9 cellular contexts compared by ENCODE assay signal in genomic region chrX:119942831-119943184, GRCh38. TPM values are rescaled to one million over a fixed set of nuclear protein-coding genes. Genes with fewer than 3 reads are reported as not detected.
DNase-seq lines count a peak whose midpoint lies in the region; ATAC-seq and TF ChIP-seq lines count a peak whose summit lies in the region.
"Had no signal": no experiment of that assay in that cellular context is flagged by ENCODE, and none has a peak within 500 bp of the region (broad histone marks: within the 10 kb centered on the region; RNA-seq: fewer than 3 reads in every experiment).

No MANE protein-coding gene starts in this region.

- no peak for TF ChIP-seq CTCF in MCF 10A (IDR thresholded peaks at IDR 0.05; ENCODE audit: unreplicated experiment)
- no peak for TF ChIP-seq CTCF in lower leg skin (IDR thresholded peaks at IDR 0.05)
- no peak for TF ChIP-seq CTCF in upper lobe of left lung (IDR thresholded peaks at IDR 0.05)

- no peak for TF ChIP-seq POLR2A in lower leg skin (IDR thresholded peaks at IDR 0.05)
- TF ChIP-seq POLR2A in upper lobe of left lung (IDR thresholded peaks at IDR 0.05) = no peak

- TF ChIP-seq EP300 in upper lobe of left lung (IDR thresholded peaks at IDR 0.05) = no peak

- H3K4me1 ChIP-seq in HUES48 (ENCODE audit: control insufficient read depth, insufficient read depth, low read length) = no peaks in the 10 kb centered on the region
- peaks cover 5 to 15% (median 10%) of the 10 kb centered on the region in 4 donors for H3K4me1 ChIP-seq in upper lobe of left lung

- H3K36me3 ChIP-seq in HUES48 (ENCODE audit: control insufficient read depth, insufficient read depth, low read length) (no peaks in the 10 kb centered on the region), upper lobe of left lung (no peaks in the 10 kb centered on the region)

- peaks cover 4% of the 10 kb centered on the region for H3K36me3 Mint-ChIP-seq in stimulated activated naive CD8-positive, alpha-beta T cell treated with anti-CD3 and anti-CD28 coated beads, Interleukin-15, Interleukin-2, amounts not matched to agents 100 ng/mL and 50 ng/mL, for 24 hours (ENCODE audit: low read depth)
- H3K36me3 Mint-ChIP-seq in MCF 10A (ENCODE audit: insufficient read depth, unreplicated experiment) = no peaks in the 10 kb centered on the region

- peak overlapping the region; percentile 89 for H3K27ac ChIP-seq in HUES48 (ENCODE audit: low read depth, low read length)
- H3K27ac ChIP-seq in upper lobe of left lung = peak overlapping the region; percentile 84 to 92 (median 88)

- no peaks in the 10 kb centered on the region for H3K27me3 ChIP-seq in HUES48 (ENCODE audit: control insufficient read depth, insufficient read depth, low read length)
- H3K27me3 ChIP-seq in upper lobe of left lung = no peaks in the 10 kb centered on the region

- H3K4me3 Mint-ChIP-seq in stimulated activated naive CD8-positive, alpha-beta T cell treated with anti-CD3 and anti-CD28 coated beads, Interleukin-15, Interleukin-2, amounts not matched to agents 100 ng/mL and 50 ng/mL, for 24 hours = peak overlapping the region; percentile 90
- peak overlapping the region; percentile 82 for H3K4me3 Mint-ChIP-seq in MCF 10A (ENCODE audit: unreplicated experiment)

- CTCF ChIA-PET in MCF 10A (lab: Yijun Ruan, JAX) = interaction anchor here (0.9 kb wide), 1 partner anchor 271 kb away, joined by 3 read pairs; no protein-coding TSS in a partner anchor

- H3K4me3 ChIP-seq in HUES48 (ENCODE audit: low read depth, low read length) (peak overlapping the region; percentile 63), lower leg skin (ENCODE audit: low read depth, poor library complexity, severe bottlenecking) (peak overlapping the region; percentile 62), upper lobe of left lung (peak overlapping the region; percentile 42 to 78 (median 64))

- ATAC-seq in stimulated activated naive CD8-positive, alpha-beta T cell treated with anti-CD3 and anti-CD28 coated beads, Interleukin-15, Interleukin-2, amounts not matched to agents 100 U/mL and 50 U/mL, for 24 hours = no peak
- ATAC-seq in upper lobe of left lung (ENCODE audit: low FRiP score in 2 of 2) = peak in 1 of 2 donors; percentile 30
- ATAC-seq in GM19324 (IDR thresholded peaks at IDR 0.05; ENCODE audit: low FRiP score, unreplicated experiment) = no peak

- POLR2A ChIA-PET in MCF 10A (lab: Yijun Ruan, JAX) = interaction anchor here (0.6 to 1.8 kb wide), 4 partner anchors 9 to 608 kb away, joined by 3 to 10 read pairs (median 4); partner anchors contain the start of genes RPL39 and UPF3B

- peaks cover 24% of the 10 kb centered on the region for H3K4me1 Mint-ChIP-seq in stimulated activated naive CD8-positive, alpha-beta T cell treated with anti-CD3 and anti-CD28 coated beads, Interleukin-15, Interleukin-2, amounts not matched to agents 100 ng/mL and 50 ng/mL, for 24 hours (ENCODE audit: low read depth)
- H3K4me1 Mint-ChIP-seq in MCF 10A (ENCODE audit: insufficient read depth, unreplicated experiment) = no peaks in the 10 kb centered on the region

- peak overlapping the region; percentile 45; the same call in 1 of the 2 replicates for H3K9ac ChIP-seq in HUES48 (ENCODE audit: low read depth, low read length)

- WGBS in lower leg skin, 2 donors = 0 to 30% methylated on average over 14 of the region's 14 CpGs
- 0 to 33% methylated on average over 14 of the region's 14 CpGs for WGBS in upper lobe of left lung, 2 donors

- no peaks in the 10 kb centered on the region for H3K27me3 Mint-ChIP-seq in stimulated activated naive CD8-positive, alpha-beta T cell treated with anti-CD3 and anti-CD28 coated beads, Interleukin-15, Interleukin-2, amounts not matched to agents 100 ng/mL and 50 ng/mL, for 24 hours
- no peaks in the 10 kb centered on the region for H3K27me3 Mint-ChIP-seq in MCF 10A (ENCODE audit: insufficient read depth, unreplicated experiment)

- H3K27ac Mint-ChIP-seq in stimulated activated naive CD8-positive, alpha-beta T cell treated with anti-CD3 and anti-CD28 coated beads, Interleukin-15, Interleukin-2, amounts not matched to agents 100 ng/mL and 50 ng/mL, for 24 hours = peak overlapping the region; percentile 91
- H3K27ac Mint-ChIP-seq in MCF 10A (ENCODE audit: low read depth, unreplicated experiment) = peak overlapping the region; percentile 74

- DNase-seq in stimulated activated naive CD8-positive, alpha-beta T cell treated with anti-CD3 and anti-CD28 coated beads, Interleukin-15, Interleukin-2, amounts not matched to agents 100 U/mL and 50 U/mL, for 24 hours = no peak
- DNase-seq in MCF 10A (ENCODE audit: unreplicated experiment) (peak; percentile 3), lower leg skin (ENCODE audit: low spot score in 2 of 2) (no peak), upper lobe of left lung (no peak), NCI-H1694 treated with DMSO at 0.1 percent for 48 hours (lab: John Stamatoyannopoulos, UW) (no peak)

- H3K9me3 Mint-ChIP-seq in stimulated activated naive CD8-positive, alpha-beta T cell treated with anti-CD3 and anti-CD28 coated beads, Interleukin-15, Interleukin-2, amounts not matched to agents 100 ng/mL and 50 ng/mL, for 24 hours = no peaks in the 10 kb centered on the region
- H3K9me3 Mint-ChIP-seq in MCF 10A (ENCODE audit: unreplicated experiment) = no peaks in the 10 kb centered on the region

- no TSS peak for BruUV-seq in MCF 10A (replicated peaks; lab: Mats Ljungman, UMichigan)

- intact Hi-C loops in MCF 10A (cut with micrococcal nuclease) (no loop called here), lower leg skin (cut with DNase I; ENCODE audit: low total_unique reads) (no loop called here)

- H3K9me3 ChIP-seq in HUES48 (ENCODE audit: control insufficient read depth, insufficient read depth, low read length) = peaks cover 27% of the 10 kb centered on the region
- no peaks in the 10 kb centered on the region for H3K9me3 ChIP-seq in upper lobe of left lung

RNA-seq across cellular contexts. Expression of gene NKAP, which starts 0.7 kb away (rescaled TPM):
- total RNA-seq in MCF 10A (2022) (10.4 and 13.8 TPM in 2 replicates), lower leg skin (1 to 10 TPM; 4.8 to 7.3 (median 6.4) TPM), upper lobe of left lung (10 to 100 TPM in 1 of 6 donors, 1 to 10 TPM in 5; 5.8 to 14.7 (median 7.7) TPM)

RNA-seq across cellular contexts. Expression of gene AKAP14, which starts 47.1 kb away (rescaled TPM):
- total RNA-seq in MCF 10A (2022) (not detected in 2 replicates), lower leg skin (not detected), upper lobe of left lung (10 to 100 TPM in 2 of 6 donors, 1 to 10 TPM in 2, under 1 TPM in 1, not detected in 1; 0.31 to 13.5 (median 3.0) TPM)
- total RNA-seq: pulmonary artery endothelial cell had no signal
